15 cellular contexts compared by ENCODE assay signal in genomic region chr2:203783496-203784203, GRCh38.
A peak's percentile ranks its signal among the peaks of the same experiment; 100 is the strongest.
DNase-seq lines count a peak whose midpoint lies in the region; ATAC-seq and TF ChIP-seq lines count a peak whose summit lies in the region.
"Had no signal": no experiment of that assay in that cellular context is flagged by ENCODE, and none has a peak within 500 bp of the region (broad histone marks: within the 10 kb centered on the region; RNA-seq: fewer than 3 reads in every experiment).

No MANE protein-coding gene starts in this region.

- peak; percentile 25 for ATAC-seq in left lung
- ATAC-seq in upper lobe of left lung (ENCODE audit: low FRiP score in 2 of 2): peak; percentile 2 to 68
- ATAC-seq in GM18861 (IDR thresholded peaks at IDR 0.05; ENCODE audit: unreplicated experiment): no peak
- ATAC-seq in GM21576 (IDR thresholded peaks at IDR 0.05; ENCODE audit: unreplicated experiment): no peak
- ATAC-seq: left ventricle myocardium superior, PC-3, sciatic nerve had no signal

- peaks cover 23 to 51% of the 10 kb centered on the region in 2 donors for H3K4me1 ChIP-seq in left lung
- peaks cover 39 to 50% (median 44%) of the 10 kb centered on the region in 4 donors for H3K4me1 ChIP-seq in upper lobe of left lung
- peaks cover 26% of the 10 kb centered on the region for H3K4me1 ChIP-seq in CD8-positive, alpha-beta memory T cell (ENCODE audit: insufficient read depth, low read length)

- H3K27me3 ChIP-seq in left lung (no peaks in the 10 kb centered on the region), upper lobe of left lung (no peaks in the 10 kb centered on the region)
- no peaks in the 10 kb centered on the region for H3K27me3 ChIP-seq in CD8-positive, alpha-beta memory T cell (ENCODE audit: insufficient read depth, low read length, poor library complexity, severe bottlenecking)

- no peak for TF ChIP-seq POLR2A in upper lobe of left lung (IDR thresholded peaks at IDR 0.05)

- POLR2A ChIA-PET in CD8-positive, alpha-beta memory T cell (lab: Charles Lee): no interaction called here

- H3K9me3 Mint-ChIP-seq in activated naive CD8-positive, alpha-beta T cell (ENCODE audit: low read depth): peaks cover 5% of the 10 kb centered on the region
- peaks cover 10% of the 10 kb centered on the region for H3K9me3 Mint-ChIP-seq in activated naive CD8-positive, alpha-beta T cell treated with anti-CD3 and anti-CD28 coated beads for 36 hours
- H3K9me3 Mint-ChIP-seq in CD8-positive, alpha-beta memory T cell: no peaks in the 10 kb centered on the region

- no peak for DNase-seq in activated naive CD8-positive, alpha-beta T cell treated with anti-CD3 and anti-CD28 coated beads for 36 hours
- DNase-seq in amniotic epithelial cell (ENCODE audit: low read depth): peak; percentile 82
- no peak for DNase-seq in left lung
- DNase-seq in upper lobe of left lung: no peak
- DNase-seq in CD8-positive, alpha-beta memory T cell: no peak
- DNase-seq: activated naive CD4-positive, alpha-beta T cell treated with Interleukin-2 at 50 U/mL for 16 hours; left ventricle myocardium superior; NCI-H1694 treated with DMSO at 0.1 percent for 48 hours; PC-3; WERI-Rb-1 had no signal

- H3K36me3 ChIP-seq in left lung (no peaks in the 10 kb centered on the region), upper lobe of left lung (no peaks in the 10 kb centered on the region)
- H3K36me3 ChIP-seq in CD8-positive, alpha-beta memory T cell (ENCODE audit: insufficient read depth, low read length): no peaks in the 10 kb centered on the region
- H3K36me3 ChIP-seq: WERI-Rb-1 had no signal

- no peaks in the 10 kb centered on the region for H3K36me3 Mint-ChIP-seq in activated naive CD8-positive, alpha-beta T cell
- H3K36me3 Mint-ChIP-seq in activated naive CD8-positive, alpha-beta T cell treated with anti-CD3 and anti-CD28 coated beads for 36 hours: peaks cover 9% of the 10 kb centered on the region
- no peaks in the 10 kb centered on the region for H3K36me3 Mint-ChIP-seq in CD8-positive, alpha-beta memory T cell
- H3K36me3 Mint-ChIP-seq: CD14-positive monocyte had no signal

- WGBS in upper lobe of left lung, 2 donors: 63 to 76% methylated on average over 4 of the region's 4 CpGs

- H3K4me1 Mint-ChIP-seq in activated naive CD8-positive, alpha-beta T cell (ENCODE audit: low read depth): peaks cover 59% of the 10 kb centered on the region
- H3K4me1 Mint-ChIP-seq in activated naive CD8-positive, alpha-beta T cell treated with anti-CD3 and anti-CD28 coated beads for 36 hours: peaks cover 56% of the 10 kb centered on the region
- H3K4me1 Mint-ChIP-seq in CD8-positive, alpha-beta memory T cell: peaks cover 35 to 51% (median 46%) of the 10 kb centered on the region in 3 donors

- H3K4me3 ChIP-seq in left lung (no peak overlapping the region), upper lobe of left lung (no peak overlapping the region)
- no peak overlapping the region for H3K4me3 ChIP-seq in CD8-positive, alpha-beta memory T cell (ENCODE audit: low read length)

- no peaks in the 10 kb centered on the region for H3K9me3 ChIP-seq in left lung
- no peaks in the 10 kb centered on the region for H3K9me3 ChIP-seq in upper lobe of left lung
- no peaks in the 10 kb centered on the region for H3K9me3 ChIP-seq in CD8-positive, alpha-beta memory T cell (ENCODE audit: low read length)

- no peaks in the 10 kb centered on the region for H3K27me3 Mint-ChIP-seq in activated naive CD8-positive, alpha-beta T cell
- H3K27me3 Mint-ChIP-seq in activated naive CD8-positive, alpha-beta T cell treated with anti-CD3 and anti-CD28 coated beads for 36 hours: no peaks in the 10 kb centered on the region
- H3K27me3 Mint-ChIP-seq in CD8-positive, alpha-beta memory T cell: no peaks in the 10 kb centered on the region

- H3K4me3 Mint-ChIP-seq in activated naive CD8-positive, alpha-beta T cell: no peak overlapping the region
- H3K4me3 Mint-ChIP-seq in activated naive CD8-positive, alpha-beta T cell treated with anti-CD3 and anti-CD28 coated beads for 36 hours: no peak overlapping the region
- no peak overlapping the region for H3K4me3 Mint-ChIP-seq in CD8-positive, alpha-beta memory T cell

- CTCF ChIA-PET in CD8-positive, alpha-beta memory T cell (lab: Charles Lee): interaction anchor here (0.7 to 5.5 kb wide), 8 partner anchors 18 to 112 kb away, joined by 3 to 28 read pairs (median 3); partner anchors contain the start of gene CD28

- H3K27ac ChIP-seq in left lung: peak overlapping the region; percentile 34 to 58
- peak overlapping the region; percentile 12 to 60 (median 36) for H3K27ac ChIP-seq in upper lobe of left lung
- no peak overlapping the region for H3K27ac ChIP-seq in CD8-positive, alpha-beta memory T cell (ENCODE audit: low read depth, low read length)
- H3K27ac ChIP-seq: WERI-Rb-1 had no signal

- peak overlapping the region; percentile 75 for H3K27ac Mint-ChIP-seq in activated naive CD8-positive, alpha-beta T cell
- no peak overlapping the region for H3K27ac Mint-ChIP-seq in activated naive CD8-positive, alpha-beta T cell treated with anti-CD3 and anti-CD28 coated beads for 36 hours
- peak overlapping the region in 4 of 8 donors; percentile 39 to 54 (median 51) for H3K27ac Mint-ChIP-seq in CD8-positive, alpha-beta memory T cell

- intact Hi-C loops in left lung (cut with DNase I): no loop called here

- no peak for TF ChIP-seq EP300 in upper lobe of left lung (IDR thresholded peaks at IDR 0.05)

- TF ChIP-seq CTCF in left lung (IDR thresholded peaks at IDR 0.05) (no peak), upper lobe of left lung (IDR thresholded peaks at IDR 0.05) (no peak)

Comparison
In these comparisons a context has a peak if more than half of its experiments do, and no peak if none do; other contexts are left out.
1. ATAC-seq: peak in left lung (single experiment) and upper lobe of left lung (2 of 2); none in GM18861 (single experiment) and GM21576 (single experiment).